Comparison of ENCODE assay signal across 28 cellular contexts in the genomic region with DNA sequence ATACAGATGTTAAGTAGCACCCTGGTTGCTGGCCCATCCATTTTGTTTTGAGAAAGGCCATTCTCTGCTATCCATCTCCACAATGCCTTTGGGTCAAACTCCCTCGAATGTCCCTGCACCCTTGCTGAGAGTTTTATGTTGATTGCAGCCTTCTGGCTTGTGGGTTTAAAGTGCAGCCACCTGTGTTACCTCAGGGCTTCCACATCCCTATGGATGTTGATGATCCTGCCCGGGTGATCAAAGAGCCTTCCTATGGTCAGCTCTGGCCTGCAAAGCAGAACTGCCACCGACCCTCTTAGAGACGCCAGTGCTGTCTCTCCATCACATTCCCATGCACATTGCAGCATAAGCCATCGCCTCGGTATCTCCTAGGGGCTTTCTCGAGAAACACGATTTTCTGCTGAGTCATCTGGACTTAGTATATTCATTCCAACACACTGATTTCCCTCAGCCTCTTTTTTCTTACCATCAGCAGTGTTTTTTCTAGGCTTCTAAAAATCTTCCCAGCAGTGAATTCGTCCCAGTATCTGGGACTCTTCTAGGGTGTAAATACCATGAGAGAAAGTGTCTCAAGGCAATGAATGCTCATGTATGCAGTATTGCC.
"Had no signal": no experiment of that assay in that cellular context is flagged by ENCODE, and none has a peak within 500 bp of the region (broad histone marks: within the 10 kb centered on the region; RNA-seq: fewer than 3 reads in every experiment).

No MANE protein-coding gene starts in this region.

- H3K27me3 Mint-ChIP-seq: activated CD4-positive, alpha-beta memory T cell treated with anti-CD3 and anti-CD28 coated beads, Interleukin-2, amount 10 ng/mL, durations not matched to agents 7 days and 5 days; stimulated activated naive CD8-positive, alpha-beta T cell treated with anti-CD3 and anti-CD28 coated beads, Interleukin-15, Interleukin-2, amounts not matched to agents 100 ng/mL and 50 ng/mL, for 24 hours had no signal

- H3K27ac ChIP-seq: esophagus squamous epithelium, gastrocnemius medialis, parathyroid adenoma, right atrium auricular region, spleen, uterus, WERI-Rb-1 had no signal

- H3K9me3 Mint-ChIP-seq: activated CD4-positive, alpha-beta memory T cell treated with anti-CD3 and anti-CD28 coated beads, Interleukin-2, amount 10 ng/mL, durations not matched to agents 7 days and 5 days; activated naive CD4-positive, alpha-beta T cell treated with anti-CD3 and anti-CD28 coated beads, Interleukin-2, amount 50 U/mL, for 72 hours; activated T-helper 2 cell treated with anti-CD3 and anti-CD28 coated beads, Interferon-gamma antibody, Interleukin-2, Interleukin-4, amounts not matched to agents 10 μg/mL and 5 μg/mL and 100 μg/mL, durations not matched to agents 14 hours and 24 hours and 36 hours; central memory CD8-positive, alpha-beta T cell; naive thymus-derived CD8-positive, alpha-beta T cell; stimulated activated effector memory CD8-positive, alpha-beta T cell treated with anti-CD3 and anti-CD28 coated beads, Interleukin-12 subunit alpha, Interleukin-12 subunit beta, amount 100 ng/mL, for 72 hours; stimulated activated naive CD8-positive, alpha-beta T cell treated with anti-CD3 and anti-CD28 coated beads, Interleukin-15, Interleukin-2, amounts not matched to agents 100 ng/mL and 50 ng/mL, for 24 hours; T-helper 1 cell treated with Interleukin-12 subunit alpha and Interleukin-12 subunit beta and Interleukin-4 antibody, amounts not matched to agents 30 μg/mL and 1 μg/mL, for 36 hours; type B pancreatic cell had no signal

- H3K4me3 Mint-ChIP-seq: activated CD4-positive, alpha-beta memory T cell treated with anti-CD3 and anti-CD28 coated beads, Interleukin-2, amount 10 ng/mL, durations not matched to agents 7 days and 5 days; central memory CD8-positive, alpha-beta T cell; naive thymus-derived CD8-positive, alpha-beta T cell; neural crest cell; stimulated activated effector memory CD8-positive, alpha-beta T cell treated with anti-CD3 and anti-CD28 coated beads, Interleukin-12 subunit alpha, Interleukin-12 subunit beta, amount 100 ng/mL, for 72 hours; stimulated activated naive CD8-positive, alpha-beta T cell treated with anti-CD3 and anti-CD28 coated beads, Interleukin-15, Interleukin-2, amounts not matched to agents 100 ng/mL and 50 ng/mL, for 24 hours; T-helper 1 cell treated with Interleukin-12 subunit alpha and Interleukin-12 subunit beta and Interleukin-4 antibody, amounts not matched to agents 30 μg/mL and 1 μg/mL, for 36 hours; type B pancreatic cell had no signal

- DNase-seq: activated CD4-positive, alpha-beta memory T cell treated with anti-CD3 and anti-CD28 coated beads, Interleukin-2, amount 10 ng/mL, durations not matched to agents 7 days and 5 days; activated CD4-positive, alpha-beta T cell treated with anti-CD3 and anti-CD28 coated beads for 48 hours; activated naive CD4-positive, alpha-beta T cell; activated T-cell treated with anti-CD3 and anti-CD28 coated beads, Interleukin-2, amount 50 U/mL, for 48 hours; dermis blood vessel endothelial cell; effector CD4-positive, alpha-beta T cell; esophagus squamous epithelium; gastrocnemius medialis; glutamatergic neuron; naive thymus-derived CD8-positive, alpha-beta T cell; occipital lobe; spleen; stimulated activated CD4-positive, alpha-beta T cell treated with anti-CD3 and anti-CD28 coated beads, Interleukin-4, amount 100 ng/mL, for 1 hour; SW 1271; T1000; uterus; WERI-Rb-1 had no signal

- H3K4me3 ChIP-seq: esophagus squamous epithelium, gastrocnemius medialis, right atrium auricular region, spleen, uterus had no signal

- H3K27ac Mint-ChIP-seq: activated CD4-positive, alpha-beta memory T cell treated with anti-CD3 and anti-CD28 coated beads, Interleukin-2, amount 10 ng/mL, durations not matched to agents 7 days and 5 days; activated naive CD4-positive, alpha-beta T cell treated with anti-CD3 and anti-CD28 coated beads, Interleukin-2, amount 50 U/mL, for 72 hours; activated T-helper 2 cell treated with anti-CD3 and anti-CD28 coated beads, Interferon-gamma antibody, Interleukin-2, Interleukin-4, amounts not matched to agents 10 μg/mL and 5 μg/mL and 100 μg/mL, durations not matched to agents 14 hours and 24 hours and 36 hours; naive thymus-derived CD8-positive, alpha-beta T cell; stimulated activated effector memory CD8-positive, alpha-beta T cell treated with anti-CD3 and anti-CD28 coated beads, Interleukin-12 subunit alpha, Interleukin-12 subunit beta, amount 100 ng/mL, for 72 hours; stimulated activated naive CD8-positive, alpha-beta T cell treated with anti-CD3 and anti-CD28 coated beads, Interleukin-15, Interleukin-2, amounts not matched to agents 100 ng/mL and 50 ng/mL, for 24 hours; T-helper 1 cell treated with Interleukin-12 subunit alpha and Interleukin-12 subunit beta and Interleukin-4 antibody, amounts not matched to agents 30 μg/mL and 1 μg/mL, for 36 hours; type B pancreatic cell had no signal

- H3K36me3 Mint-ChIP-seq: activated naive CD4-positive, alpha-beta T cell treated with anti-CD3 and anti-CD28 coated beads, Interleukin-2, amount 50 U/mL, for 72 hours; naive thymus-derived CD8-positive, alpha-beta T cell; stimulated activated effector memory CD8-positive, alpha-beta T cell treated with anti-CD3 and anti-CD28 coated beads, Interleukin-12 subunit alpha, Interleukin-12 subunit beta, amount 100 ng/mL, for 72 hours; type B pancreatic cell had no signal

- H3K4me1 Mint-ChIP-seq: activated CD4-positive, alpha-beta memory T cell treated with anti-CD3 and anti-CD28 coated beads, Interleukin-2, amount 10 ng/mL, durations not matched to agents 7 days and 5 days; central memory CD8-positive, alpha-beta T cell; naive thymus-derived CD8-positive, alpha-beta T cell; stimulated activated effector memory CD8-positive, alpha-beta T cell treated with anti-CD3 and anti-CD28 coated beads, Interleukin-12 subunit alpha, Interleukin-12 subunit beta, amount 100 ng/mL, for 72 hours had no signal

- H3K4me1 ChIP-seq: esophagus squamous epithelium, gastrocnemius medialis, parathyroid adenoma, right atrium auricular region, spleen had no signal

- ATAC-seq: activated CD4-positive, CD25-positive, alpha-beta regulatory T cell treated with anti-CD3 and anti-CD28 coated beads, Interleukin-2, amount 50 U/mL, for 24 hours; activated naive CD4-positive, alpha-beta T cell treated with anti-CD3 and anti-CD28 coated beads, Interleukin-2, amount 50 U/mL, for 72 hours; gastrocnemius medialis; naive thymus-derived CD8-positive, alpha-beta T cell; stimulated activated effector memory CD8-positive, alpha-beta T cell treated with anti-CD3 and anti-CD28 coated beads, Interleukin-12 subunit alpha, Interleukin-12 subunit beta, amount 100 ng/mL, for 72 hours had no signal

- H3K36me3 ChIP-seq: esophagus squamous epithelium, gastrocnemius medialis, right atrium auricular region, spleen, uterus, WERI-Rb-1 had no signal

- H3K27me3 ChIP-seq: esophagus squamous epithelium, gastrocnemius medialis, right atrium auricular region, spleen, uterus had no signal

- H3K9me3 ChIP-seq: esophagus squamous epithelium, gastrocnemius medialis, right atrium auricular region, spleen, uterus had no signal
